8 cellular contexts compared by ENCODE assay signal in the genomic region with DNA sequence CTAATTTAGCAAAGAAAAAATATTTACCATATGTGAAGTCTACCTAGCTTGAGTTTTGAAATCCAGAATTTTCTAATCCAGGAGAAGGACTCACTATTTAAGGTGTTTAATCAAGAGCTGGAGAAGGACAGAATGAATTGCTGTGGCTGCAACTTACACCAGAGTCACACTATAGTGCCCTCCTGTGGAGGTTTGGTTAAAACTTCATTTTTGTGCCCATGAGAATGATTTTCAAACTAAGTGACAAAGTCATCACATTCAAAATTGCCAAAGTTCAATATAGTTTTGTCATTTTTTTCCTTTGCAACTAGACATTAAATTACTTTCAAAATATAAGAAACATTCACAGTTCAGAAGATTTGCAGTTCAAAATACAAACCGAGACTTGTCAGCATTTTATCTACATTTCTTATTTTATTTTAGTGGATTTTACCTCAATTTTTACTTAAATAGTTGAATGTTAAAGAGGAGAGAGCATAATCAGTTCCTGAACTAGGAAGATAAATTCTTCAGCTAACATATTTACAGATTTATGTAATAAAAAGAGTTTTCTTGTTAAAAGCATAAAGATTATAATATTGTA.
DNase-seq lines count a peak whose midpoint lies in the region; ATAC-seq, FAIRE-seq and TF ChIP-seq lines count a peak whose summit lies in the region.

No MANE protein-coding gene starts in this region.

- no peaks in the 10 kb centered on the region for H3K79me2 ChIP-seq in Karpas-422 (ENCODE audit: low read length)

- H3K27me3 ChIP-seq in heart right ventricle (no peaks in the 10 kb centered on the region), Karpas-422 (ENCODE audit: low read length) (no peaks in the 10 kb centered on the region; the same call in 1 of the 2 replicates)

- no peaks in the 10 kb centered on the region for H3K9me2 ChIP-seq in Karpas-422 (replicated peaks; ENCODE audit: insufficient read depth, low read length)

- DNase-seq in heart right ventricle (no peak), cardiac septum (ENCODE audit: low spot score) (no peak), Karpas-422 (peak; percentile 72), SW480 (ENCODE audit: low spot score) (peak; percentile 36), frontal cortex (ENCODE audit: low spot score in 2 of 2) (peak in 1 of 2 donors; percentile 7), skeletal muscle cell (ENCODE audit: low read depth) (peak; percentile 8), T-helper 17 cell (no peak)

- peak; percentile 94 for FAIRE-seq in frontal cortex (lab: Jason Lieb, UNC)

- H3K4me3 Mint-ChIP-seq in T-helper 17 cell = no peak overlapping the region

- H3K4me1 ChIP-seq in heart right ventricle (no peaks in the 10 kb centered on the region), Karpas-422 (ENCODE audit: low read length) (no peaks in the 10 kb centered on the region)

- intact Hi-C loops in heart right ventricle (cut with DNase I) (loop anchor here in 8 of 10 donors (5.0 to 10.0 kb wide), 4 partner anchors 589 to 919 kb away; no protein-coding TSS in a partner anchor), cardiac septum (cut with DNase I) (loop anchor here (10.0 kb wide), 1 partner anchor 919 kb away; no protein-coding TSS in a partner anchor)

- peaks cover 56% of the 10 kb centered on the region for H3K27me3 Mint-ChIP-seq in T-helper 17 cell

- H3K27ac ChIP-seq in heart right ventricle (no peak overlapping the region), Karpas-422 (ENCODE audit: low read length) (no peak overlapping the region)

- H4K20me1 ChIP-seq in Karpas-422 (ENCODE audit: insufficient read depth, low read depth, low read length) = no peaks in the 10 kb centered on the region

- peak; percentile 20 to 74 (median 60) for TF ChIP-seq CTCF in heart right ventricle (IDR thresholded peaks at IDR 0.05)

- H2AFZ ChIP-seq in Karpas-422 (ENCODE audit: low read length) = no peak overlapping the region

- H3K4me2 ChIP-seq in Karpas-422 (ENCODE audit: low read depth, low read length, poor library complexity, severe bottlenecking) = no peak overlapping the region

- no peak overlapping the region for H3K27ac Mint-ChIP-seq in T-helper 17 cell

- H3K36me3 ChIP-seq in heart right ventricle (no peaks in the 10 kb centered on the region), Karpas-422 (ENCODE audit: insufficient read depth, low read length) (no peaks in the 10 kb centered on the region)

- peaks cover 2% of the 10 kb centered on the region for H3K36me3 Mint-ChIP-seq in T-helper 17 cell (ENCODE audit: low read depth)

- H3K9me3 ChIP-seq in heart right ventricle (peaks cover 0 to 12% (median 0%) of the 10 kb centered on the region in 11 donors), Karpas-422 (ENCODE audit: low read length) (no peaks in the 10 kb centered on the region), T-helper 17 cell (ENCODE audit: control insufficient read depth, low read length, poor library complexity, severe bottlenecking) (no peaks in the 10 kb centered on the region)

- H3K4me3 ChIP-seq in heart right ventricle (no peak overlapping the region), Karpas-422 (ENCODE audit: low read length) (no peak overlapping the region), skeletal muscle cell (ENCODE audit: low read depth, low read length) (no peak overlapping the region)

- no peak for ATAC-seq in heart right ventricle
- ATAC-seq in T-helper 17 cell = no peak
- no peak for ATAC-seq in GM18858 (IDR thresholded peaks at IDR 0.05; ENCODE audit: unreplicated experiment)

- no peak overlapping the region for H3K9ac ChIP-seq in Karpas-422 (ENCODE audit: low read length)

- WGBS in heart right ventricle, 2 donors = 87 to 96% methylated on average over 1 of the region's 1 CpG

- H3K4me1 Mint-ChIP-seq in T-helper 17 cell = no peaks in the 10 kb centered on the region

Comparison
In these comparisons a context has a peak if more than half of its experiments do, and no peak if none do; other contexts are left out.
1. DNase-seq: peak in Karpas-422 (single experiment), SW480 (single experiment) and skeletal muscle cell (single experiment); none in heart right ventricle (0 of 2), cardiac septum (single experiment) and T-helper 17 cell (0 of 3).